ENCODE assay signal across 17 cellular contexts in the genomic region with DNA sequence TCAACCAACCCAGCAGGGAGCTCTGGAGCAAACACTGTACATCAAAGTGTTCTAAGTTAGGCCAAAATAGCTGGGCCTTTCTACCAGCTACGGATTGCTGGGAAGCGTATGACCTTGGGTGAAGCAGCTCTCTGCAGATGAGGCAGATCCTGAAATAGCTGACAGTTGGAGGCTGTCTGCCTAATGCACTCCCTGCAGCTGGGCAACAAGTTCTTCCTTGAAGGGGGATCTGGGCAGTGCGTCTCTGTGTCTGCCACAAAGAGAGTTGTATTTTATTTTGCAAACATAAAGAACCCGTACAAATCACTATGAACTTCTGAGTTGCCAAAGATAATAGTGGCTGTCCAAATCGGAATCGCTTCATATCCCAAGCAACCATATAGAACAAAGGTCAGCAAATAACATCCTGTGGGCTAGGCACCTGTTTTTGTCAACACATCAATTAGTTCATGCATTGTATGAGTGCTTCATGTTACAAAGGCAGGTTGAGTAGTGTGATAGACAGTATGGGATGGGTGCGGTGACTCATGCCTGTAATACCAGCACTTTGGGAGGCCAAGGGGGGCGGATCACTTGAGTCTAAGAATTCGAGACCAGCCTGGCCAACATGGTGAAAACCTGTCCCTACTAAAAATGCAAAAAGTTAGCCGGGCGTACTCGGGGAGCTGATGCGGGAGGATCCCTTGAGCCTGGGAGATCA. TPM values are rescaled to one million over a fixed set of nuclear protein-coding genes. Genes with fewer than 3 reads are reported as not detected.
A peak's percentile ranks its signal among the peaks of the same experiment; 100 is the strongest.
DNase-seq lines count a peak whose midpoint lies in the region; ATAC-seq and TF ChIP-seq lines count a peak whose summit lies in the region.
"Had no signal": no experiment of that assay in that cellular context is flagged by ENCODE, and none has a peak within 500 bp of the region (broad histone marks: within the 10 kb centered on the region; RNA-seq: fewer than 3 reads in every experiment).

No MANE protein-coding gene starts in this region.

- H2BK120ac ChIP-seq in neuronal stem cell (ENCODE audit: low read depth, low read length): no peak overlapping the region

- no peak overlapping the region for H3K23ac ChIP-seq in neuronal stem cell (ENCODE audit: low read depth, low read length, poor library complexity)

- WGBS in neuronal stem cell (ENCODE audit: extremely low coverage in 2 of 2, insufficient read length in 2 of 2, insufficient replicate concordance in 1 of 2), 2 donors: no CpG with 5 or more reads among the region's 13 CpGs
- WGBS in ovary, 3 donors: 38 to 54% (median 43%) methylated on average over 13 of the region's 13 CpGs

- H3K18ac ChIP-seq in neuronal stem cell (ENCODE audit: low read length): no peak overlapping the region

- no peak for TF ChIP-seq EP300 in ovary (IDR thresholded peaks at IDR 0.05)

- intact Hi-C loops in ovary (cut with DNase I): no loop called here

- H3K27me3 ChIP-seq in endocrine pancreas (ENCODE audit: control insufficient read depth, insufficient read depth, low read length) (peaks cover 8% of the 10 kb centered on the region), neuronal stem cell (ENCODE audit: control insufficient read depth in 3 of 3, insufficient read depth in 3 of 3, low read depth in 1 of 3, low read length in 3 of 3) (peaks cover 0 to 3% (median 0%) of the 10 kb centered on the region in 3 experiments), ovary (no peaks in the 10 kb centered on the region)

- no peak overlapping the region for H2AK5ac ChIP-seq in neuronal stem cell (ENCODE audit: low read depth, low read length)

- peak overlapping the region; percentile 50 for H3K9ac ChIP-seq in endocrine pancreas (ENCODE audit: control insufficient read depth, insufficient read depth, low read length)
- H3K9ac ChIP-seq in neuronal stem cell (ENCODE audit: low read depth, low read length, poor library complexity): peak overlapping the region; percentile 9

- no peak overlapping the region for H2BK5ac ChIP-seq in neuronal stem cell (ENCODE audit: low read length)

- H3K14ac ChIP-seq in neuronal stem cell (ENCODE audit: low read length): no peak overlapping the region

- H2BK15ac ChIP-seq in neuronal stem cell (ENCODE audit: low read length): no peak overlapping the region

- no peak overlapping the region for H3K27ac ChIP-seq in neuronal stem cell (replicated peaks; ENCODE audit: low read length)
- H3K27ac ChIP-seq in ovary: no peak overlapping the region

- H3K4me3 ChIP-seq in endocrine pancreas (ENCODE audit: control insufficient read depth, insufficient read depth, low read length) (no peak overlapping the region), neuronal stem cell (ENCODE audit: low read length in 2 of 2) (no peak overlapping the region), ovary (no peak overlapping the region)

- no peak overlapping the region for H3K4me2 ChIP-seq in neuronal stem cell (ENCODE audit: insufficient read depth, low read length, poor library complexity, severe bottlenecking)

- no peak overlapping the region for H4K8ac ChIP-seq in neuronal stem cell (ENCODE audit: low read depth, low read length)

- ATAC-seq in GM19023 (IDR thresholded peaks at IDR 0.05; ENCODE audit: unreplicated experiment): no peak

- no peak for TF ChIP-seq POLR2A in ovary (IDR thresholded peaks at IDR 0.05)

- peaks cover 2% of the 10 kb centered on the region for H3K9me3 ChIP-seq in endocrine pancreas (ENCODE audit: control insufficient read depth, low read length)
- peaks cover 0 to 2% of the 10 kb centered on the region in 2 donors for H3K9me3 ChIP-seq in neuronal stem cell (replicated peaks in 1 of 2; ENCODE audit: control insufficient read depth in 2 of 2, insufficient read depth in 1 of 2, low read depth in 1 of 2, low read length in 2 of 2)
- H3K9me3 ChIP-seq in ovary: no peaks in the 10 kb centered on the region

- H4K91ac ChIP-seq in neuronal stem cell (ENCODE audit: low read depth, low read length, poor library complexity): no peak overlapping the region

- H2AFZ ChIP-seq in neuronal stem cell (ENCODE audit: low read length): peak overlapping the region; percentile 31

- DNase-seq in NCI-H1417 (lab: John Stamatoyannopoulos, UW) (peak in 2 of 3 experiments; percentile 32 to 75), NCI-H1417 treated with DMSO at 0.1 percent for 48 hours (lab: John Stamatoyannopoulos, UW) (no peak), NCI-H510A treated with DMSO at 0.1 percent for 48 hours (lab: John Stamatoyannopoulos, UW) (peak; percentile 87), neuronal stem cell (ENCODE audit: low spot score) (no peak), ovary (no peak), T-helper 9 cell (no peak)
- DNase-seq: activated naive CD8-positive, alpha-beta T cell treated with anti-CD3 and anti-CD28 coated beads, Interleukin-2, amount 10 ng/mL, durations not matched to agents 7 days and 5 days; Calu3; HFFc6; NK-92 treated with Interleukin-12 subunit alpha and Interleukin-12 subunit beta, amount 100 ng/mL, for 24 hours; T-helper 1 cell had no signal

- H3K4me1 ChIP-seq in endocrine pancreas (ENCODE audit: control insufficient read depth, insufficient read depth, low read length) (no peaks in the 10 kb centered on the region), neuronal stem cell (ENCODE audit: control insufficient read depth in 2 of 2, insufficient read depth in 1 of 2, low read depth in 1 of 2, low read length in 2 of 2) (peaks cover 1 to 9% of the 10 kb centered on the region in 2 donors), ovary (ENCODE audit: insufficient read depth) (no peaks in the 10 kb centered on the region)

- H3K36me3 ChIP-seq in endocrine pancreas (ENCODE audit: control insufficient read depth, insufficient read depth, low read length) (no peaks in the 10 kb centered on the region), neuronal stem cell (replicated peaks in 1 of 2; ENCODE audit: control insufficient read depth in 2 of 2, insufficient read depth in 2 of 2, low read length in 2 of 2) (no peaks in the 10 kb centered on the region), ovary (no peaks in the 10 kb centered on the region)

- H2BK12ac ChIP-seq in neuronal stem cell (ENCODE audit: low read length): no peak overlapping the region

- no peaks in the 10 kb centered on the region for H3K79me1 ChIP-seq in neuronal stem cell (ENCODE audit: low read depth, low read length)

- no peak for TF ChIP-seq CTCF in ovary (IDR thresholded peaks at IDR 0.05)

- H3K4ac ChIP-seq in neuronal stem cell (ENCODE audit: low read length): no peak overlapping the region

RNA-seq across cellular contexts. Expression of a gene that starts 29.1 kb away (rescaled TPM):
- not detected for polyA plus RNA-seq in neuronal stem cell (2013, experiment 1 of 2)
- polyA plus RNA-seq in neuronal stem cell (2013, experiment 2 of 2): not detected
- total RNA-seq in ovary: under 1 TPM in 3 of 7 donors, not detected in 4; 0.05 to 0.40 (median 0.23) TPM
- polyA plus RNA-seq in ovary: under 1 TPM in 1 of 2 donors, not detected in 1; 0.10 TPM
- total RNA-seq: A172; activated CD8-positive, alpha-beta memory T cell treated with anti-CD3 and anti-CD28 coated beads for 36 hours; activated naive CD8-positive, alpha-beta T cell treated with anti-CD3 and anti-CD28 coated beads, Interleukin-2, amount 10 ng/mL, durations not matched to agents 7 days and 5 days; Calu3; glomerular endothelial cell; pulmonary artery endothelial cell had no signal

RNA-seq across cellular contexts. Expression of a gene that starts 51.9 kb away (rescaled TPM):
- not detected for polyA plus RNA-seq in neuronal stem cell (2013, experiment 1 of 2)
- polyA plus RNA-seq in neuronal stem cell (2013, experiment 2 of 2): not detected
- not detected for total RNA-seq in ovary
- not detected for polyA plus RNA-seq in ovary
- total RNA-seq: A172; activated CD8-positive, alpha-beta memory T cell treated with anti-CD3 and anti-CD28 coated beads for 36 hours; activated naive CD8-positive, alpha-beta T cell treated with anti-CD3 and anti-CD28 coated beads, Interleukin-2, amount 10 ng/mL, durations not matched to agents 7 days and 5 days; Calu3; glomerular endothelial cell; HFFc6; pulmonary artery endothelial cell had no signal

RNA-seq across cellular contexts. Expression of a gene that starts 58.3 kb away (rescaled TPM):
- polyA plus RNA-seq in neuronal stem cell (2013, experiment 1 of 2): 10.8 TPM
- polyA plus RNA-seq in neuronal stem cell (2013, experiment 2 of 2): 10.8 TPM
- 10 to 100 TPM in 1 of 7 donors, 1 to 10 TPM in 6; 1.1 to 74.1 (median 4.6) TPM for total RNA-seq in ovary
- 10 to 100 TPM in 1 of 2 donors, 1 to 10 TPM in 1; 2.1 to 14.1 TPM for polyA plus RNA-seq in ovary

Comparison
In these comparisons a context has a peak if more than half of its experiments do, and no peak if none do; other contexts are left out.
1. DNase-seq: peak in NCI-H1417 (2 of 3) and NCI-H510A treated with DMSO at 0.1 percent for 48 hours (single experiment); none in NCI-H1417 treated with DMSO at 0.1 percent for 48 hours (single experiment), neuronal stem cell (single experiment), ovary (0 of 5) and T-helper 9 cell (single experiment).